18 cellular contexts compared by ENCODE assay signal in the genomic region with DNA sequence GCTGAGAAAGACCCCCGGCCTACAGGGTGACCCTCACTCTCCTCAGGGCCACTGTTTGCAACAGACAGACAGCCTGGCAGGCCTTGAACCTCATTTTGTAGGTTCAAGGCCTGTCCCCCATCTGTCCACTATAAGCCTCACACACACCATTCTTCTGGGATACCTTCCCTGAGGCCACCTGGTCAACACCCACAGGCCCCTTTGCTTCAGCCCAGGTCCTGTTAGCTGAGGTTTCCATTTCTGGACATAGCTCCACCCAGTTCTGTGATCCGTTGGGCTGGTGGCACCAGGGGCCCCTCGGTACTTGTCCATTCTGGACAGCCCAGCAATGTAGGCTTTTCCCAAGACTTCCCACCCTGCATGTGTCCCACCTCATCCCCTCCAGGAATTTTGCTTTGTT. TPM values are rescaled to one million over a fixed set of nuclear protein-coding genes. Genes with fewer than 3 reads are reported as not detected.
DNase-seq lines count a peak whose midpoint lies in the region; ATAC-seq and TF ChIP-seq lines count a peak whose summit lies in the region.
"Had no signal": no experiment of that assay in that cellular context is flagged by ENCODE, and none has a peak within 500 bp of the region (broad histone marks: within the 10 kb centered on the region; RNA-seq: fewer than 3 reads in every experiment).

No MANE protein-coding gene starts in this region.

- H3K27ac ChIP-seq in IMR-90 (ENCODE audit: insufficient read depth, low read length) (no peak overlapping the region), neural progenitor cell (no peak overlapping the region)
- H3K27ac ChIP-seq: tibial nerve had no signal

- WGBS in IMR-90 (ENCODE audit: extremely low coverage in 2 of 2, insufficient read length in 1 of 2), 2 experiments: 100% methylated on average over 1 of the region's 3 CpGs; no CpG with 5 or more reads in 1 of the 2 experiments

- no peak overlapping the region for H2BK15ac ChIP-seq in IMR-90 (ENCODE audit: low read depth, low read length)

- H3K9me3 Mint-ChIP-seq in activated CD4-positive, alpha-beta T cell treated with anti-CD3 and anti-CD28 coated beads, Interleukin-2, amount 10 ng/mL, durations not matched to agents 24 days and 14 days: peaks cover 6% of the 10 kb centered on the region
- peaks cover 3% of the 10 kb centered on the region for H3K9me3 Mint-ChIP-seq in activated naive CD8-positive, alpha-beta T cell treated with anti-CD3 and anti-CD28 coated beads, Interleukin-2, amount 50 U/mL, for 24 hours
- H3K9me3 Mint-ChIP-seq in neural progenitor cell: peaks cover 2% of the 10 kb centered on the region
- H3K9me3 Mint-ChIP-seq: IgD-negative memory B cell had no signal

- H3K4me3 ChIP-seq in IMR-90 (ENCODE audit: insufficient read depth, low read depth, low read length) (no peak overlapping the region), neural progenitor cell (no peak overlapping the region)
- H3K4me3 ChIP-seq: body of pancreas, tibial nerve had no signal

- H3K36me3 Mint-ChIP-seq in activated CD4-positive, alpha-beta T cell treated with anti-CD3 and anti-CD28 coated beads, Interleukin-2, amount 10 ng/mL, durations not matched to agents 24 days and 14 days (ENCODE audit: low read depth): peaks cover 47% of the 10 kb centered on the region
- H3K36me3 Mint-ChIP-seq in activated naive CD8-positive, alpha-beta T cell treated with anti-CD3 and anti-CD28 coated beads, Interleukin-2, amount 50 U/mL, for 24 hours (ENCODE audit: low read depth): peaks cover 33% of the 10 kb centered on the region
- peaks cover 29% of the 10 kb centered on the region for H3K36me3 Mint-ChIP-seq in neural progenitor cell

- intact Hi-C loops in activated CD4-positive, alpha-beta T cell treated with anti-CD3 and anti-CD28 coated beads, Interleukin-2, amount 10 ng/mL, durations not matched to agents 24 days and 14 days (cut with micrococcal nuclease): no loop called here
- intact Hi-C loops in IMR-90 (cut with micrococcal nuclease): no loop called here

- no peak overlapping the region for H3K9ac ChIP-seq in IMR-90 (ENCODE audit: low read depth, low read length)
- no peak overlapping the region for H3K9ac ChIP-seq in neural progenitor cell

- no peak for TF ChIP-seq RAD21 in IMR-90 (IDR thresholded peaks at IDR 0.05; ENCODE audit: low read length)

- H4K5ac ChIP-seq in IMR-90 (ENCODE audit: low read depth, low read length): no peak overlapping the region

- H3K27ac Mint-ChIP-seq in activated CD4-positive, alpha-beta T cell treated with anti-CD3 and anti-CD28 coated beads, Interleukin-2, amount 10 ng/mL, durations not matched to agents 24 days and 14 days: peak overlapping the region; percentile 75
- H3K27ac Mint-ChIP-seq in activated naive CD8-positive, alpha-beta T cell treated with anti-CD3 and anti-CD28 coated beads, Interleukin-2, amount 50 U/mL, for 24 hours: no peak overlapping the region
- H3K27ac Mint-ChIP-seq in neural progenitor cell: no peak overlapping the region

- H2AFZ ChIP-seq in IMR-90 (replicated peaks; ENCODE audit: low read length, poor library complexity): no peak overlapping the region
- no peak overlapping the region for H2AFZ ChIP-seq in neural progenitor cell (replicated peaks)

- peaks cover 27% of the 10 kb centered on the region for H3K79me2 ChIP-seq in neural progenitor cell (ENCODE audit: low read depth)

- no peak overlapping the region for H3K18ac ChIP-seq in IMR-90 (ENCODE audit: low read depth, low read length)

- TF ChIP-seq CTCF in IMR-90 (conservative IDR thresholded peaks at IDR 0.05; ENCODE audit: low read depth, low read length): no peak
- TF ChIP-seq CTCF in neural progenitor cell (IDR thresholded peaks at IDR 0.05): no peak

- no peak overlapping the region for H3K56ac ChIP-seq in IMR-90 (ENCODE audit: extremely low read depth, insufficient read depth, low read length)

- DNase-seq in activated CD4-positive, alpha-beta T cell treated with anti-CD3 and anti-CD28 coated beads, Interleukin-2, amount 10 ng/mL, durations not matched to agents 24 days and 14 days: no peak
- DNase-seq in activated CD4-positive, alpha-beta T cell treated with anti-CD3 and anti-CD28 coated beads for 4 hours: no peak
- DNase-seq in IMR-90: no peak
- DNase-seq in activated naive CD8-positive, alpha-beta T cell treated with anti-CD3 and anti-CD28 coated beads, Interleukin-2, amount 50 U/mL, for 24 hours: no peak
- no peak for DNase-seq in neural progenitor cell (ENCODE audit: low spot score)
- DNase-seq in ecto neural progenitor cell (ENCODE audit: low spot score): no peak
- no peak for DNase-seq in NCI-H1105 treated with DMSO at 0.1 percent for 48 hours (lab: John Stamatoyannopoulos, UW)
- DNase-seq: body of pancreas; COR-L47; GDM1; head of caudate nucleus; islet precursor cell; NCI-H748 treated with DMSO at 0.1 percent for 48 hours; occipital lobe; stimulated activated CD4-positive, alpha-beta T cell treated with anti-CD3 and anti-CD28 coated beads, Interleukin-2, amount 100 ng/mL, for 48 hours had no signal

- H3K4me1 Mint-ChIP-seq in activated CD4-positive, alpha-beta T cell treated with anti-CD3 and anti-CD28 coated beads, Interleukin-2, amount 10 ng/mL, durations not matched to agents 24 days and 14 days: peaks cover 22% of the 10 kb centered on the region
- H3K4me1 Mint-ChIP-seq in activated naive CD8-positive, alpha-beta T cell treated with anti-CD3 and anti-CD28 coated beads, Interleukin-2, amount 50 U/mL, for 24 hours: peaks cover 26% of the 10 kb centered on the region
- H3K4me1 Mint-ChIP-seq in neural progenitor cell: peaks cover 32% of the 10 kb centered on the region

- peaks cover 24% of the 10 kb centered on the region for H3K36me3 ChIP-seq in IMR-90 (ENCODE audit: control insufficient read depth, insufficient read depth, low read length)
- H3K36me3 ChIP-seq in neural progenitor cell: no peaks in the 10 kb centered on the region

- H3K9me3 ChIP-seq in IMR-90 (ENCODE audit: control insufficient read depth, insufficient read depth, low read length) (no peaks in the 10 kb centered on the region), neural progenitor cell (ENCODE audit: low read depth) (no peaks in the 10 kb centered on the region)
- H3K9me3 ChIP-seq: body of pancreas, tibial nerve had no signal

- dilution Hi-C loops in IMR-90 (cut with HindIII; ENCODE audit: low sequenced_read_pairs, unreplicated experiment): no loop called here

- H3K4me1 ChIP-seq in IMR-90 (ENCODE audit: control insufficient read depth, insufficient read depth, low read length) (peaks cover 12% of the 10 kb centered on the region), neural progenitor cell (peaks cover 19% of the 10 kb centered on the region)

- no TSS peak for BruUV-seq in IMR-90 (replicated peaks; lab: Mats Ljungman, UMichigan)

- H2BK20ac ChIP-seq in IMR-90 (ENCODE audit: low read depth, low read length): no peak overlapping the region

- H2AK5ac ChIP-seq in IMR-90 (ENCODE audit: low read depth, low read length): no peak overlapping the region

- H3K9me1 ChIP-seq in IMR-90 (ENCODE audit: insufficient read depth, low read length): peaks cover 21% of the 10 kb centered on the region

- peaks cover 17 to 31% of the 10 kb centered on the region in 2 experiments for H3K79me1 ChIP-seq in IMR-90 (ENCODE audit: low read depth in 1 of 2, low read length in 2 of 2)

- H3K27me3 ChIP-seq in IMR-90 (ENCODE audit: control insufficient read depth, insufficient read depth, low read length) (no peaks in the 10 kb centered on the region), neural progenitor cell (no peaks in the 10 kb centered on the region)
- H3K27me3 ChIP-seq: body of pancreas, tibial nerve had no signal

- H3K4me2 ChIP-seq in IMR-90 (ENCODE audit: low read depth, low read length): no peak overlapping the region
- H3K4me2 ChIP-seq in neural progenitor cell: no peak overlapping the region

- no peak overlapping the region for H2BK120ac ChIP-seq in IMR-90 (ENCODE audit: low read depth, low read length)

- H3F3A ChIP-seq in neural progenitor cell (ENCODE audit: low read depth): peaks cover 58% of the 10 kb centered on the region

- H3K4me3 Mint-ChIP-seq in activated CD4-positive, alpha-beta T cell treated with anti-CD3 and anti-CD28 coated beads, Interleukin-2, amount 10 ng/mL, durations not matched to agents 24 days and 14 days: peak overlapping the region; percentile 66
- H3K4me3 Mint-ChIP-seq in activated naive CD8-positive, alpha-beta T cell treated with anti-CD3 and anti-CD28 coated beads, Interleukin-2, amount 50 U/mL, for 24 hours: peak overlapping the region; percentile 57
- H3K4me3 Mint-ChIP-seq in neural progenitor cell: peak overlapping the region; percentile 69

- H2BK5ac ChIP-seq in IMR-90 (ENCODE audit: low read depth, low read length, poor library complexity, severe bottlenecking): no peak overlapping the region

- CTCF ChIA-PET in IMR-90 (lab: Yijun Ruan, JAX): no interaction called here

- peak overlapping the region; percentile 23 for H2AK9ac ChIP-seq in IMR-90 (replicated peaks; ENCODE audit: low read depth, low read length, poor library complexity)

- TF ChIP-seq POLR2A in IMR-90 (IDR thresholded peaks at IDR 0.05; ENCODE audit: low read depth, low read length): no peak

- in situ Hi-C loops in IMR-90 (cut with MboI; ENCODE audit: low sequenced_read_pairs): no loop called here

- H3K4ac ChIP-seq in IMR-90 (ENCODE audit: low read depth, low read length): no peak overlapping the region

- H4K20me1 ChIP-seq in IMR-90 (ENCODE audit: insufficient read depth, low read length) (peaks cover 24% of the 10 kb centered on the region), neural progenitor cell (ENCODE audit: low read depth) (peaks cover 37% of the 10 kb centered on the region)

- H4K8ac ChIP-seq in IMR-90 (ENCODE audit: low read depth in 2 of 2, low read length in 2 of 2): no peak overlapping the region

- no peak overlapping the region for H3K14ac ChIP-seq in IMR-90 (replicated peaks; ENCODE audit: low read depth, low read length)

- POLR2A ChIA-PET in IMR-90 (lab: Charles Lee; ENCODE audit: unreplicated experiment): no interaction called here

- ATAC-seq in IMR-90 (ENCODE audit: low read depth) (no peak), GM18858 (IDR thresholded peaks at IDR 0.05; ENCODE audit: unreplicated experiment) (no peak)
- no peak for ATAC-seq in activated naive CD8-positive, alpha-beta T cell treated with anti-CD3 and anti-CD28 coated beads, Interleukin-2, amount 50 U/mL, for 24 hours
- ATAC-seq: body of pancreas had no signal

- H3K27me3 Mint-ChIP-seq in activated CD4-positive, alpha-beta T cell treated with anti-CD3 and anti-CD28 coated beads, Interleukin-2, amount 10 ng/mL, durations not matched to agents 24 days and 14 days: peaks cover 5% of the 10 kb centered on the region
- no peaks in the 10 kb centered on the region for H3K27me3 Mint-ChIP-seq in activated naive CD8-positive, alpha-beta T cell treated with anti-CD3 and anti-CD28 coated beads, Interleukin-2, amount 50 U/mL, for 24 hours
- H3K27me3 Mint-ChIP-seq in neural progenitor cell (ENCODE audit: insufficient read depth, low read depth): peaks cover 8% of the 10 kb centered on the region
- H3K27me3 Mint-ChIP-seq: IgD-negative memory B cell had no signal

- no peak overlapping the region for H3K23ac ChIP-seq in IMR-90 (ENCODE audit: low read depth, low read length)

- H4K91ac ChIP-seq in IMR-90 (ENCODE audit: insufficient read depth, low read depth, low read length): no peak overlapping the region

RNA-seq across cellular contexts. Expression of a gene that starts 3.1 kb away (rescaled TPM):
- total RNA-seq in activated CD4-positive, alpha-beta T cell treated with anti-CD3 and anti-CD28 coated beads, Interleukin-2, amount 10 ng/mL, durations not matched to agents 24 days and 14 days: 1,352 and 1,382 TPM in 2 replicates
- total RNA-seq in IMR-90 (2012; rRNA removed): 123 and 125 TPM in 2 replicates
- 530 and 798 TPM in 2 replicates for polyA plus RNA-seq in IMR-90 (2012; rRNA removed)
- 412 and 1,658 TPM in 2 replicates for polyA plus RNA-seq in IMR-90 (2012; cell fraction: cytosol; rRNA removed)
- 299 and 621 TPM in 2 replicates for polyA plus RNA-seq in IMR-90 (2012; cell fraction: nucleus; rRNA removed; ENCODE audit: low replicate concordance)
- 132 and 552 TPM in 2 replicates for total RNA-seq in neural progenitor cell (ENCODE audit: low replicate concordance)

RNA-seq across cellular contexts. Expression of a gene that starts 39.6 kb away (rescaled TPM):
- 8.0 and 9.3 TPM in 2 replicates for total RNA-seq in activated CD4-positive, alpha-beta T cell treated with anti-CD3 and anti-CD28 coated beads, Interleukin-2, amount 10 ng/mL, durations not matched to agents 24 days and 14 days
- 2.8 and 3.2 TPM in 2 replicates for total RNA-seq in IMR-90 (2012; rRNA removed)
- 6.6 and 8.7 TPM in 2 replicates for polyA plus RNA-seq in IMR-90 (2012; rRNA removed)
- polyA plus RNA-seq in IMR-90 (2012; cell fraction: cytosol; rRNA removed): 7.6 and 10.2 TPM in 2 replicates
- polyA plus RNA-seq in IMR-90 (2012; cell fraction: nucleus; rRNA removed; ENCODE audit: low replicate concordance): 38.2 and 42.7 TPM in 2 replicates
- 3.8 and 12.1 TPM in 2 replicates for total RNA-seq in neural progenitor cell (ENCODE audit: low replicate concordance)

RNA-seq across cellular contexts. Expression of a gene that starts 58.5 kb away (rescaled TPM):
- 13.4 and 14.8 TPM in 2 replicates for total RNA-seq in activated CD4-positive, alpha-beta T cell treated with anti-CD3 and anti-CD28 coated beads, Interleukin-2, amount 10 ng/mL, durations not matched to agents 24 days and 14 days
- total RNA-seq in IMR-90 (2012; rRNA removed) (under 0.01 and 0.18 TPM in 2 replicates), neural progenitor cell (ENCODE audit: low replicate concordance) (1.1 and 7.7 TPM in 2 replicates)
- polyA plus RNA-seq in IMR-90 (2012; rRNA removed): 0.50 and 0.62 TPM in 2 replicates
- 0.41 and 0.49 TPM in 2 replicates for polyA plus RNA-seq in IMR-90 (2012; cell fraction: cytosol; rRNA removed)
- polyA plus RNA-seq in IMR-90 (2012; cell fraction: nucleus; rRNA removed; ENCODE audit: low replicate concordance): 0.96 and 2.2 TPM in 2 replicates
